In genomic region chr11:70541176-70541575, GRCh38 we compare ENCODE assay signal across 25 cellular contexts.
"Had no signal": no experiment of that assay in that cellular context is flagged by ENCODE, and none has a peak within 500 bp of the region (broad histone marks: within the 10 kb centered on the region; RNA-seq: fewer than 3 reads in every experiment).

No MANE protein-coding gene starts in this region.

- H3K36me3 Mint-ChIP-seq: natural killer cell, type B pancreatic cell had no signal

- H3K4me3 Mint-ChIP-seq: natural killer cell, neural crest cell, type B pancreatic cell had no signal

- H3K9me3 ChIP-seq: pancreas, right lobe of liver, testis, uterus had no signal

- H3K27me3 ChIP-seq: hepatocyte, left lung, pancreas, right lobe of liver, testis, uterus had no signal

- H3K9me3 Mint-ChIP-seq: natural killer cell, neural crest cell, type B pancreatic cell had no signal

- DNase-seq: caudate nucleus; cerebellar nuclear complex; effector CD4-positive, alpha-beta T cell; left cardiac atrium; left lung; natural killer cell; nucleus accumbens; small intestine; stimulated activated CD4-positive, alpha-beta T cell treated with anti-CD3 and anti-CD28 coated beads, Interleukin-12 subunit alpha, Interleukin-12 subunit beta, amount 100 ng/mL, for 4 hours; stimulated activated CD4-positive, alpha-beta T cell treated with anti-CD3 and anti-CD28 coated beads, Interleukin-1b, Interleukin-23, amount 100 ng/mL, for 48 hours; stimulated activated CD4-positive, alpha-beta T cell treated with anti-CD3 and anti-CD28 coated beads, Interleukin-4, amount 100 ng/mL, for 1 hour; stimulated activated CD8-positive, alpha-beta memory T cell treated with anti-CD3 and anti-CD28 coated beads, Interleukin-4, amount 100 ng/mL, for 48 hours; stimulated activated naive CD8-positive, alpha-beta T cell treated with anti-CD3 and anti-CD28 coated beads, Interleukin-15, Interleukin-2, amounts not matched to agents 100 U/mL and 50 U/mL, for 24 hours; substantia nigra; testis; uterus had no signal

- H3K4me3 ChIP-seq: dorsolateral prefrontal cortex, heart left ventricle, hepatocyte, left lung, pancreas, right lobe of liver, testis, tibial artery, uterus had no signal

- H2AFZ ChIP-seq: hepatocyte had no signal

- ATAC-seq: heart left ventricle; left cardiac atrium; left lung; natural killer cell; pancreas; right lobe of liver; stimulated activated naive CD8-positive, alpha-beta T cell treated with anti-CD3 and anti-CD28 coated beads, Interleukin-15, Interleukin-2, amounts not matched to agents 100 U/mL and 50 U/mL, for 24 hours had no signal

- H3K4me1 ChIP-seq: heart left ventricle, left lung, pancreas, right lobe of liver, testis, tibial artery, uterus had no signal

- H3K27me3 Mint-ChIP-seq: progenitor cell of endocrine pancreas had no signal

- H3K4me1 Mint-ChIP-seq: natural killer cell had no signal

- H3K36me3 ChIP-seq: heart left ventricle, left lung, pancreas, right lobe of liver, tibial artery, uterus had no signal

- H3K4me2 ChIP-seq: hepatocyte had no signal

- H3K27ac ChIP-seq: dorsolateral prefrontal cortex, heart left ventricle, hepatocyte, left lung, pancreas, right lobe of liver, testis, tibial artery, uterus had no signal

- H3K79me2 ChIP-seq: hepatocyte had no signal

- H3K27ac Mint-ChIP-seq: natural killer cell, progenitor cell of endocrine pancreas, type B pancreatic cell had no signal
